In the genomic region with DNA sequence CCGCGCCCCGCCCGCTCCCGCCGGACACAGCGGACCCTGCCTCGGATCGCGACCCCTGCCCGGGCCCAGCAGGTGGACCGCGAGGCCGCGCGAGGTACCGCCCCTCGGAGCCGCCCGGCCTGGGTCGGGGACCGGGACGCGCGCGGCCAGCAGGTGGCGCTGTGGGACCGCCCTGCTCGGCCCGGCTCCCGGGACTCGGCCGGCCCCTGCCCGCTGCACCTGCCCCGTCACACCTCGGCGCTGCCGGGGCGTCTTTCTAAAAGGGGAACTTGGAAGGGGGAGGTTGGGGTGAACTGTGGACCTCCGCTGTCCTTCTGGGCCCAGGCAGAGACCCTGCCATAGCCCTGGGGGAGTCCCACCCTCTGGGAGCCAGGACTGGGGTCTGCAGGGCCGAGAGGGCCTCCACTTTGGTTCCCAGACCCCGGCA, we compare ENCODE assay signal across 1 cellular context.
A peak's percentile ranks its signal among the peaks of the same experiment; 100 is the strongest.
TF ChIP-seq lines count a peak whose summit lies in the region.

No MANE protein-coding gene starts in this region.

TF ChIP-seq in H1, 55 proteins besides CTCF, POLR2A, EP300 and RAD21 (continued from another document):
- TF ChIP-seq, protein P1, sequence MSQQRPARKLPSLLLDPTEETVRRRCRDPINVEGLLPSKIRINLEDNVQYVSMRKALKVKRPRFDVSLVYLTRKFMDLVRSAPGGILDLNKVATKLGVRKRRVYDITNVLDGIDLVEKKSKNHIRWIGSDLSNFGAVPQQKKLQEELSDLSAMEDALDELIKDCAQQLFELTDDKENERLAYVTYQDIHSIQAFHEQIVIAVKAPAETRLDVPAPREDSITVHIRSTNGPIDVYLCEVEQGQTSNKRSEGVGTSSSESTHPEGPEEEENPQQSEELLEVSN (IDR thresholded peaks at IDR 0.05), result no peak
- TF ChIP-seq KDM1A (IDR thresholded peaks at IDR 0.05; ENCODE audit: borderline replicate concordance, low read length) (no peak), RXRA (IDR thresholded peaks at IDR 0.05; ENCODE audit: insufficient read depth, low read depth, low read length) (no peak), CBX5 (IDR thresholded peaks at IDR 0.05; ENCODE audit: low read depth, low read length) (no peak), HDAC6 (IDR thresholded peaks at IDR 0.05; ENCODE audit: low read depth, low read length) (no peak), GTF2F1 (IDR thresholded peaks at IDR 0.05; ENCODE audit: borderline replicate concordance, low read depth, low read length) (no peak), BRCA1 (IDR thresholded peaks at IDR 0.05; ENCODE audit: low read depth, low read length) (no peak), CEBPB (IDR thresholded peaks at IDR 0.05; ENCODE audit: low read depth, low read length) (no peak), GABPA (IDR thresholded peaks at IDR 0.05; ENCODE audit: borderline replicate concordance, insufficient read depth, low read length) (peak; percentile 61; the same call in 1 of the 2 replicates), CREB1 (IDR thresholded peaks at IDR 0.05) (no peak), MAFK (IDR thresholded peaks at IDR 0.05; ENCODE audit: low read depth, low read length) (no peak), CHD2 (IDR thresholded peaks at IDR 0.05; ENCODE audit: low read length) (no peak), TAF7 (optimal IDR thresholded peaks at IDR 0.05; ENCODE audit: borderline replicate concordance, low read depth, low read length) (peak; percentile 43), BACH1 (IDR thresholded peaks at IDR 0.05; ENCODE audit: low read length) (no peak), JUND (IDR thresholded peaks at IDR 0.05; ENCODE audit: low read length) (no peak), ASH2L (IDR thresholded peaks at IDR 0.05; ENCODE audit: low read length) (no peak), PHF8 (conservative IDR thresholded peaks at IDR 0.05; ENCODE audit: low read depth, low read length) (no peak), SP1 (IDR thresholded peaks at IDR 0.05; ENCODE audit: low read depth, low read length) (no peak), TCF12 (IDR thresholded peaks at IDR 0.05; ENCODE audit: low read depth, low read length) (no peak), RNF2 (IDR thresholded peaks at IDR 0.05; ENCODE audit: borderline replicate concordance, low read depth, low read length, missing control alignments, poor library complexity, severe bottlenecking) (no peak), KDM4A (IDR thresholded peaks at IDR 0.05; ENCODE audit: low read depth, low read length, severe bottlenecking) (peak; percentile 37), SP4 (IDR thresholded peaks at IDR 0.05; ENCODE audit: low read length) (no peak)
- TF ChIP-seq, protein P2, sequence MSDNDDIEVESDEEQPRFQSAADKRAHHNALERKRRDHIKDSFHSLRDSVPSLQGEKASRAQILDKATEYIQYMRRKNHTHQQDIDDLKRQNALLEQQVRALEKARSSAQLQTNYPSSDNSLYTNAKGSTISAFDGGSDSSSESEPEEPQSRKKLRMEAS (IDR thresholded peaks at IDR 0.05), result peak; percentile 22; the same call in 1 of the 2 replicates
- TF ChIP-seq, protein P3, sequence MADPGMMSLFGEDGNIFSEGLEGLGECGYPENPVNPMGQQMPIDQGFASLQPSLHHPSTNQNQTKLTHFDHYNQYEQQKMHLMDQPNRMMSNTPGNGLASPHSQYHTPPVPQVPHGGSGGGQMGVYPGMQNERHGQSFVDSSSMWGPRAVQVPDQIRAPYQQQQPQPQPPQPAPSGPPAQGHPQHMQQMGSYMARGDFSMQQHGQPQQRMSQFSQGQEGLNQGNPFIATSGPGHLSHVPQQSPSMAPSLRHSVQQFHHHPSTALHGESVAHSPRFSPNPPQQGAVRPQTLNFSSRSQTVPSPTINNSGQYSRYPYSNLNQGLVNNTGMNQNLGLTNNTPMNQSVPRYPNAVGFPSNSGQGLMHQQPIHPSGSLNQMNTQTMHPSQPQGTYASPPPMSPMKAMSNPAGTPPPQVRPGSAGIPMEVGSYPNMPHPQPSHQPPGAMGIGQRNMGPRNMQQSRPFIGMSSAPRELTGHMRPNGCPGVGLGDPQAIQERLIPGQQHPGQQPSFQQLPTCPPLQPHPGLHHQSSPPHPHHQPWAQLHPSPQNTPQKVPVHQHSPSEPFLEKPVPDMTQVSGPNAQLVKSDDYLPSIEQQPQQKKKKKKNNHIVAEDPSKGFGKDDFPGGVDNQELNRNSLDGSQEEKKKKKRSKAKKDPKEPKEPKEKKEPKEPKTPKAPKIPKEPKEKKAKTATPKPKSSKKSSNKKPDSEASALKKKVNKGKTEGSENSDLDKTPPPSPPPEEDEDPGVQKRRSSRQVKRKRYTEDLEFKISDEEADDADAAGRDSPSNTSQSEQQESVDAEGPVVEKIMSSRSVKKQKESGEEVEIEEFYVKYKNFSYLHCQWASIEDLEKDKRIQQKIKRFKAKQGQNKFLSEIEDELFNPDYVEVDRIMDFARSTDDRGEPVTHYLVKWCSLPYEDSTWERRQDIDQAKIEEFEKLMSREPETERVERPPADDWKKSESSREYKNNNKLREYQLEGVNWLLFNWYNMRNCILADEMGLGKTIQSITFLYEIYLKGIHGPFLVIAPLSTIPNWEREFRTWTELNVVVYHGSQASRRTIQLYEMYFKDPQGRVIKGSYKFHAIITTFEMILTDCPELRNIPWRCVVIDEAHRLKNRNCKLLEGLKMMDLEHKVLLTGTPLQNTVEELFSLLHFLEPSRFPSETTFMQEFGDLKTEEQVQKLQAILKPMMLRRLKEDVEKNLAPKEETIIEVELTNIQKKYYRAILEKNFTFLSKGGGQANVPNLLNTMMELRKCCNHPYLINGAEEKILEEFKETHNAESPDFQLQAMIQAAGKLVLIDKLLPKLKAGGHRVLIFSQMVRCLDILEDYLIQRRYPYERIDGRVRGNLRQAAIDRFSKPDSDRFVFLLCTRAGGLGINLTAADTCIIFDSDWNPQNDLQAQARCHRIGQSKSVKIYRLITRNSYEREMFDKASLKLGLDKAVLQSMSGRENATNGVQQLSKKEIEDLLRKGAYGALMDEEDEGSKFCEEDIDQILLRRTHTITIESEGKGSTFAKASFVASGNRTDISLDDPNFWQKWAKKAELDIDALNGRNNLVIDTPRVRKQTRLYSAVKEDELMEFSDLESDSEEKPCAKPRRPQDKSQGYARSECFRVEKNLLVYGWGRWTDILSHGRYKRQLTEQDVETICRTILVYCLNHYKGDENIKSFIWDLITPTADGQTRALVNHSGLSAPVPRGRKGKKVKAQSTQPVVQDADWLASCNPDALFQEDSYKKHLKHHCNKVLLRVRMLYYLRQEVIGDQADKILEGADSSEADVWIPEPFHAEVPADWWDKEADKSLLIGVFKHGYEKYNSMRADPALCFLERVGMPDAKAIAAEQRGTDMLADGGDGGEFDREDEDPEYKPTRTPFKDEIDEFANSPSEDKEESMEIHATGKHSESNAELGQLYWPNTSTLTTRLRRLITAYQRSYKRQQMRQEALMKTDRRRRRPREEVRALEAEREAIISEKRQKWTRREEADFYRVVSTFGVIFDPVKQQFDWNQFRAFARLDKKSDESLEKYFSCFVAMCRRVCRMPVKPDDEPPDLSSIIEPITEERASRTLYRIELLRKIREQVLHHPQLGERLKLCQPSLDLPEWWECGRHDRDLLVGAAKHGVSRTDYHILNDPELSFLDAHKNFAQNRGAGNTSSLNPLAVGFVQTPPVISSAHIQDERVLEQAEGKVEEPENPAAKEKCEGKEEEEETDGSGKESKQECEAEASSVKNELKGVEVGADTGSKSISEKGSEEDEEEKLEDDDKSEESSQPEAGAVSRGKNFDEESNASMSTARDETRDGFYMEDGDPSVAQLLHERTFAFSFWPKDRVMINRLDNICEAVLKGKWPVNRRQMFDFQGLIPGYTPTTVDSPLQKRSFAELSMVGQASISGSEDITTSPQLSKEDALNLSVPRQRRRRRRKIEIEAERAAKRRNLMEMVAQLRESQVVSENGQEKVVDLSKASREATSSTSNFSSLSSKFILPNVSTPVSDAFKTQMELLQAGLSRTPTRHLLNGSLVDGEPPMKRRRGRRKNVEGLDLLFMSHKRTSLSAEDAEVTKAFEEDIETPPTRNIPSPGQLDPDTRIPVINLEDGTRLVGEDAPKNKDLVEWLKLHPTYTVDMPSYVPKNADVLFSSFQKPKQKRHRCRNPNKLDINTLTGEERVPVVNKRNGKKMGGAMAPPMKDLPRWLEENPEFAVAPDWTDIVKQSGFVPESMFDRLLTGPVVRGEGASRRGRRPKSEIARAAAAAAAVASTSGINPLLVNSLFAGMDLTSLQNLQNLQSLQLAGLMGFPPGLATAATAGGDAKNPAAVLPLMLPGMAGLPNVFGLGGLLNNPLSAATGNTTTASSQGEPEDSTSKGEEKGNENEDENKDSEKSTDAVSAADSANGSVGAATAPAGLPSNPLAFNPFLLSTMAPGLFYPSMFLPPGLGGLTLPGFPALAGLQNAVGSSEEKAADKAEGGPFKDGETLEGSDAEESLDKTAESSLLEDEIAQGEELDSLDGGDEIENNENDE (IDR thresholded peaks at IDR 0.05; ENCODE audit: insufficient replicate concordance, low read length), result no peak
